14 cellular contexts compared by ENCODE assay signal in genomic region chr6:145110109-145110508, GRCh38.
DNase-seq lines count a peak whose midpoint lies in the region; ATAC-seq and TF ChIP-seq lines count a peak whose summit lies in the region.
"Had no signal": no experiment of that assay in that cellular context is flagged by ENCODE, and none has a peak within 500 bp of the region (broad histone marks: within the 10 kb centered on the region; RNA-seq: fewer than 3 reads in every experiment).

No MANE protein-coding gene starts in this region.

- TF ChIP-seq POLR2A in suprapubic skin (IDR thresholded peaks at IDR 0.05), result no peak

- TF ChIP-seq EP300 in suprapubic skin (IDR thresholded peaks at IDR 0.05), result no peak

- H3K36me3 ChIP-seq in RWPE2 (ENCODE audit: low read depth) (no peaks in the 10 kb centered on the region), suprapubic skin (no peaks in the 10 kb centered on the region)
- H3K36me3 ChIP-seq: BLaER1, Peyer's patch, SJCRH30 had no signal

- TF ChIP-seq CTCF in RWPE2 (IDR thresholded peaks at IDR 0.05; ENCODE audit: poor library complexity, severe bottlenecking) (no peak), foreskin keratinocyte (conservative IDR thresholded peaks at IDR 0.05) (no peak), suprapubic skin (IDR thresholded peaks at IDR 0.05) (no peak)

- WGBS in suprapubic skin, result 68% methylated on average over 1 of the region's 1 CpG

- H3K9me3 ChIP-seq in RWPE2 (ENCODE audit: severe bottlenecking), result no peaks in the 10 kb centered on the region
- no peaks in the 10 kb centered on the region for H3K9me3 ChIP-seq in suprapubic skin
- H3K9me3 ChIP-seq: BLaER1, Peyer's patch, SJCRH30 had no signal

- peak; percentile 88 for ATAC-seq in RWPE2 (ENCODE audit: low read depth)
- peak; percentile 98 for ATAC-seq in foreskin keratinocyte
- no peak for ATAC-seq in GM18868 (IDR thresholded peaks at IDR 0.05; ENCODE audit: unreplicated experiment)
- ATAC-seq: HCT116 had no signal

- DNase-seq in LoVo (ENCODE audit: low spot score) (peak; percentile 12), RWPE2 (ENCODE audit: low spot score) (no peak), foreskin keratinocyte (peak; percentile 66 to 84), suprapubic skin (ENCODE audit: low spot score in 2 of 2) (no peak), NCI-H2107 (lab: John Stamatoyannopoulos, UW) (no peak)
- no peak for DNase-seq in activated CD4-positive, alpha-beta T cell treated with anti-CD3 and anti-CD28 coated beads, Interleukin-2, amount 50 U/mL, for 48 hours
- DNase-seq: NCI-H1436 treated with DMSO at 0.1 percent for 48 hours, NCI-H2081 treated with DMSO at 0.1 percent for 48 hours, NCI-H748 treated with DMSO at 0.1 percent for 48 hours, Peyer's patch, SJCRH30 had no signal

- H3K4me3 ChIP-seq in RWPE2 (ENCODE audit: severe bottlenecking), result no peak overlapping the region
- no peak overlapping the region for H3K4me3 ChIP-seq in suprapubic skin
- H3K4me3 ChIP-seq: BLaER1, Peyer's patch, SJCRH30 had no signal

- peak overlapping the region; percentile 73 for H3K27ac ChIP-seq in RWPE2 (ENCODE audit: poor library complexity, severe bottlenecking)
- H3K27ac ChIP-seq in foreskin keratinocyte, result no peak overlapping the region
- no peak overlapping the region for H3K27ac ChIP-seq in suprapubic skin
- H3K27ac ChIP-seq: BLaER1, Peyer's patch, SJCRH30 had no signal

- H3K4me1 ChIP-seq in RWPE2 (ENCODE audit: insufficient read depth, poor library complexity, severe bottlenecking) (peaks cover 24% of the 10 kb centered on the region), foreskin keratinocyte (peaks cover 17% of the 10 kb centered on the region), suprapubic skin (no peaks in the 10 kb centered on the region)
- H3K4me1 ChIP-seq: BLaER1, Peyer's patch, SJCRH30 had no signal

- H3K27me3 ChIP-seq in RWPE2 (ENCODE audit: insufficient read depth, poor library complexity, severe bottlenecking), result no peaks in the 10 kb centered on the region
- H3K27me3 ChIP-seq in foreskin keratinocyte, result peaks cover 7% of the 10 kb centered on the region
- no peaks in the 10 kb centered on the region for H3K27me3 ChIP-seq in suprapubic skin
- H3K27me3 ChIP-seq: BLaER1, Peyer's patch, SJCRH30 had no signal

Comparison
In these comparisons a context has a peak if more than half of its experiments do, and no peak if none do; other contexts are left out.
1. DNase-seq: peak in LoVo (single experiment) and foreskin keratinocyte (2 of 2); none in RWPE2 (single experiment), activated CD4-positive, alpha-beta T cell treated with anti-CD3 and anti-CD28 coated beads, Interleukin-2, amount 50 U/mL, for 48 hours (0 of 2), suprapubic skin (0 of 2) and NCI-H2107 (single experiment).